Comparison of ENCODE assay signal across 8 cellular contexts in the genomic region with DNA sequence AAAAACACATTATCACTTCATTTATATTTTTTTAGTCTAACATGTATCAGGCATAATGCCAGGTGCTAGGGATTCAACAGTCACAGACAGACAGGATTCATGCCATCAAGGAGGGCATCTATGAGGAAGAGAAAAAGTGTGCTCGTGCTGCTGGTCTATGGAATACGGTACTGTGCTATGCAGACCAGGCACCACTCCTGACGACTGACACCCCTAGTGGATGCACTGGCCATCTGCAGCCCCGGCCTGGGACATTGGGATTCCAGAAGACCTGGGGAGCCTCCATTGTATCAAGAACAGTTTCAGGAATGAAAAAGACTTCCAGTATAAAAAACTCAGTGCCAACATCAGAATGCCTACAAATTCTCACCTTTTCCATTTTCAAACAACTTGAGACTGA.
DNase-seq lines count a peak whose midpoint lies in the region; ATAC-seq, FAIRE-seq and TF ChIP-seq lines count a peak whose summit lies in the region.

No MANE protein-coding gene starts in this region.

- intact Hi-C loops in endothelial cell of umbilical vein (cut with micrococcal nuclease) (loop anchor here (10.0 kb wide), 1 partner anchor 245 kb away; no protein-coding TSS in a partner anchor), vagina (cut with DNase I) (no loop called here)

- H3K27me3 Mint-ChIP-seq in nephron progenitor cell (ENCODE audit: low read depth, poor library complexity), result no peaks in the 10 kb centered on the region

- no peak overlapping the region for H3K27ac Mint-ChIP-seq in nephron progenitor cell

- dilution Hi-C loops in endothelial cell of umbilical vein (cut with MboI; ENCODE audit: extremely low pct_ligation_motif_present, low sequenced_read_pairs), result no loop called here

- no peaks in the 10 kb centered on the region for H3K9me1 ChIP-seq in endothelial cell of umbilical vein (replicated peaks; ENCODE audit: control insufficient read depth, extremely low read depth, insufficient read depth, low read length)

- no peak for FAIRE-seq in endothelial cell of umbilical vein (lab: Jason Lieb, UNC)

- H3K9me2 ChIP-seq in DOHH2 (replicated peaks; ENCODE audit: control insufficient read depth, low read length), result no peaks in the 10 kb centered on the region

- peak; percentile 46 to 77 (median 62) for DNase-seq in Peyer's patch
- peak; percentile 18 for DNase-seq in endothelial cell of umbilical vein (ENCODE audit: low read depth, low spot score)
- peak; percentile 57 for DNase-seq in nephron progenitor cell
- DNase-seq in NCI-H187 treated with DMSO at 0.1 percent for 48 hours (lab: John Stamatoyannopoulos, UW), result no peak
- no peak for DNase-seq in vagina (ENCODE audit: extremely low spot score in 2 of 2)

- H4K20me1 ChIP-seq in DOHH2 (ENCODE audit: control insufficient read depth, insufficient read depth, low read depth, low read length) (no peaks in the 10 kb centered on the region), endothelial cell of umbilical vein (replicated peaks; ENCODE audit: control insufficient read depth, extremely low read depth, insufficient read depth, low read length) (no peaks in the 10 kb centered on the region)

- H3K4me3 ChIP-seq in DOHH2 (ENCODE audit: low read length) (no peak overlapping the region), Peyer's patch (no peak overlapping the region), endothelial cell of umbilical vein (replicated peaks in 1 of 3; ENCODE audit: insufficient read depth in 1 of 3, low read depth in 1 of 3, low read length in 3 of 3) (no peak overlapping the region), vagina (no peak overlapping the region)

- no peak overlapping the region for H2AFZ ChIP-seq in endothelial cell of umbilical vein (ENCODE audit: low read depth, low read length)

- H3K4me2 ChIP-seq in DOHH2 (ENCODE audit: low read length) (no peak overlapping the region), endothelial cell of umbilical vein (ENCODE audit: insufficient read depth, low read length) (no peak overlapping the region)

- peak; percentile 57 for ATAC-seq in GM19397 (IDR thresholded peaks at IDR 0.05; ENCODE audit: unreplicated experiment)
- ATAC-seq in HG03342 (IDR thresholded peaks at IDR 0.05; ENCODE audit: unreplicated experiment), result peak; percentile 98

- no peak overlapping the region for H3K4me3 Mint-ChIP-seq in nephron progenitor cell

- no peak for TF ChIP-seq POLR2A in Peyer's patch (IDR thresholded peaks at IDR 0.05)
- TF ChIP-seq POLR2A in endothelial cell of umbilical vein (IDR thresholded peaks at IDR 0.05; ENCODE audit: low read depth, low read length), result no peak
- no peak for TF ChIP-seq POLR2A in vagina (IDR thresholded peaks at IDR 0.05)

- no peaks in the 10 kb centered on the region for H3K27me3 ChIP-seq in DOHH2 (ENCODE audit: control insufficient read depth, low read length)
- no peaks in the 10 kb centered on the region for H3K27me3 ChIP-seq in Peyer's patch
- no peaks in the 10 kb centered on the region for H3K27me3 ChIP-seq in endothelial cell of umbilical vein (ENCODE audit: control insufficient read depth in 2 of 2, insufficient read depth in 2 of 2, low read length in 2 of 2)
- no peaks in the 10 kb centered on the region for H3K27me3 ChIP-seq in vagina

- no peak overlapping the region for H3K27ac ChIP-seq in DOHH2 (ENCODE audit: low read depth, low read length)
- no peak overlapping the region for H3K27ac ChIP-seq in Peyer's patch
- no peak overlapping the region for H3K27ac ChIP-seq in endothelial cell of umbilical vein (ENCODE audit: insufficient read depth, low read depth, low read length)
- no peak overlapping the region for H3K27ac ChIP-seq in vagina

- H3K9me3 Mint-ChIP-seq in nephron progenitor cell, result peaks cover 7% of the 10 kb centered on the region

- H3K9me3 ChIP-seq in DOHH2 (ENCODE audit: control insufficient read depth, insufficient read depth, low read length) (no peaks in the 10 kb centered on the region), Peyer's patch (no peaks in the 10 kb centered on the region), endothelial cell of umbilical vein (replicated peaks; ENCODE audit: control insufficient read depth, insufficient read depth, low read length) (no peaks in the 10 kb centered on the region), vagina (no peaks in the 10 kb centered on the region)

- H3K4me1 ChIP-seq in DOHH2 (ENCODE audit: control insufficient read depth, low read length) (peaks cover 15% of the 10 kb centered on the region), Peyer's patch (no peaks in the 10 kb centered on the region), endothelial cell of umbilical vein (ENCODE audit: control insufficient read depth, extremely low read depth, insufficient read depth, low read length) (no peaks in the 10 kb centered on the region), vagina (peaks cover 6% of the 10 kb centered on the region)

- H3K36me3 Mint-ChIP-seq in nephron progenitor cell (ENCODE audit: low read depth), result peaks cover 10% of the 10 kb centered on the region

- no TSS peak for BruUV-seq in endothelial cell of umbilical vein (replicated peaks; lab: Mats Ljungman, UMichigan)

- TF ChIP-seq CTCF in DOHH2 (IDR thresholded peaks at IDR 0.05; ENCODE audit: low read depth, low read length, poor library complexity, severe bottlenecking) (peak; percentile 86), Peyer's patch (IDR thresholded peaks at IDR 0.05) (peak in 5 of 6 experiments; percentile 30 to 66 (median 53)), endothelial cell of umbilical vein (IDR thresholded peaks at IDR 0.05; ENCODE audit: extremely low read depth in 1 of 2, insufficient read depth in 1 of 2, low read depth in 1 of 2, low read length in 2 of 2) (peak; percentile 45 to 46), nephron progenitor cell (IDR thresholded peaks at IDR 0.05) (peak; percentile 52), vagina (IDR thresholded peaks at IDR 0.05) (no peak)

- POLR2A ChIA-PET in endothelial cell of umbilical vein (lab: Charles Lee), result no interaction called here

- peaks cover 80% of the 10 kb centered on the region for H3K79me2 ChIP-seq in DOHH2 (ENCODE audit: control insufficient read depth, low read length)
- peaks cover 31% of the 10 kb centered on the region for H3K79me2 ChIP-seq in endothelial cell of umbilical vein (ENCODE audit: control insufficient read depth, insufficient read depth, low read length)

- H3K4me1 Mint-ChIP-seq in nephron progenitor cell, result peaks cover 14% of the 10 kb centered on the region

- no peaks in the 10 kb centered on the region for H3F3A ChIP-seq in DOHH2 (ENCODE audit: control insufficient read depth, insufficient read depth)

- H3K9ac ChIP-seq in endothelial cell of umbilical vein (replicated peaks; ENCODE audit: extremely low read depth, insufficient read depth, low read length), result no peak overlapping the region

- CTCF ChIA-PET in endothelial cell of umbilical vein (lab: Charles Lee), result interaction anchor here (0.9 to 2.0 kb wide), 4 partner anchors 8 to 246 kb away, joined by 3 to 7 read pairs (median 4); no protein-coding TSS in a partner anchor

- H3K36me3 ChIP-seq in DOHH2 (ENCODE audit: control insufficient read depth, low read length) (no peaks in the 10 kb centered on the region), Peyer's patch (no peaks in the 10 kb centered on the region), endothelial cell of umbilical vein (ENCODE audit: control insufficient read depth in 2 of 2, extremely low read depth in 1 of 2, insufficient read depth in 2 of 2, low read length in 2 of 2) (no peaks in the 10 kb centered on the region), vagina (no peaks in the 10 kb centered on the region)

TF ChIP-seq in endothelial cell of umbilical vein, 7 proteins besides CTCF, POLR2A, EP300 and RAD21:
- no peak for TF ChIP-seq JUN (IDR thresholded peaks at IDR 0.05; ENCODE audit: borderline replicate concordance, insufficient read depth, insufficient read length, low read depth)
- TF ChIP-seq, protein P1, sequence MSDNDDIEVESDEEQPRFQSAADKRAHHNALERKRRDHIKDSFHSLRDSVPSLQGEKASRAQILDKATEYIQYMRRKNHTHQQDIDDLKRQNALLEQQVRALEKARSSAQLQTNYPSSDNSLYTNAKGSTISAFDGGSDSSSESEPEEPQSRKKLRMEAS (IDR thresholded peaks at IDR 0.05; ENCODE audit: insufficient read depth, insufficient read length), result no peak
- TF ChIP-seq FOS (IDR thresholded peaks at IDR 0.05; ENCODE audit: borderline replicate concordance, insufficient read depth, low read length), result no peak
- TF ChIP-seq POLR2AphosphoS5 (IDR thresholded peaks at IDR 0.05; ENCODE audit: insufficient read depth, low read depth, low read length), result no peak
- no peak for TF ChIP-seq GATA2 (IDR thresholded peaks at IDR 0.05; ENCODE audit: insufficient read depth, insufficient read length, low read depth, low read length)
- TF ChIP-seq MYC (IDR thresholded peaks at IDR 0.05; ENCODE audit: low read depth, low read length), result no peak
- TF ChIP-seq EZH2 (IDR thresholded peaks at IDR 0.05; ENCODE audit: borderline replicate concordance, low read depth, low read length, severe bottlenecking), result no peak

Comparison
In these comparisons a context has a peak if more than half of its experiments do, and no peak if none do; other contexts are left out.
1. CTCF ChIP-seq: peak in DOHH2 (single experiment), Peyer's patch (5 of 6), endothelial cell of umbilical vein (2 of 2) and nephron progenitor cell (single experiment); none in vagina (0 of 3).
2. DNase-seq: peak in Peyer's patch (3 of 3), endothelial cell of umbilical vein (single experiment) and nephron progenitor cell (single experiment); none in NCI-H187 treated with DMSO at 0.1 percent for 48 hours (single experiment) and vagina (0 of 2).